22 cellular contexts compared by ENCODE assay signal in the genomic region with DNA sequence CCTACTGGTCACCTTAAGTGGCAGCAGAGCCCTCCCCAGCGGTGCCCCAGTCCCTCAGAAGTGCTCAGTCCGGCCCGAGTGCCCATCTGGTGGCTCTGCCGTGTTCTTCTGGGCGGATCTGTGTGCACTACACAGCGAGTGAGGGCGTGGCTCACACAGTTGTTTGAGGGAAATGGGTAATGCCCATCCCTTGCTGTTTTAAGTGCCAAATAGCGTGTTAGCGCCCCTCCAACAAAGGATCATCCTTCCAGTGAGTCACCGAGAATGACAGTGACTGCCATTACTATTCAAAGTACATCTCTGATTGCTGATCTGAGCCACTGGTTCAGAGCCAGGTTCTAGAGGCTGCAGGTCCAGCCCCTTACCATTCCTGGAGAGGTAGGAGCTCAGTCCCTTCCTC.
DNase-seq lines count a peak whose midpoint lies in the region; ATAC-seq and TF ChIP-seq lines count a peak whose summit lies in the region.
"Had no signal": no experiment of that assay in that cellular context is flagged by ENCODE, and none has a peak within 500 bp of the region (broad histone marks: within the 10 kb centered on the region; RNA-seq: fewer than 3 reads in every experiment).

No MANE protein-coding gene starts in this region.

- no peaks in the 10 kb centered on the region for H3K79me1 ChIP-seq in neuronal stem cell (ENCODE audit: low read depth, low read length)

- no peak overlapping the region for H3K4ac ChIP-seq in neuronal stem cell (ENCODE audit: low read length)

- H4K91ac ChIP-seq in neuronal stem cell (ENCODE audit: low read depth, low read length, poor library complexity) = no peak overlapping the region

- H2BK15ac ChIP-seq in neuronal stem cell (ENCODE audit: low read length) = no peak overlapping the region

- H3K79me2 ChIP-seq in MM.1S (ENCODE audit: low read length) = no peaks in the 10 kb centered on the region

- ATAC-seq in central memory CD8-positive, alpha-beta T cell (replicated peaks; ENCODE audit: extremely low read depth, poor library complexity, severe bottlenecking) = peak; percentile 64
- no peak for ATAC-seq in gastrocnemius medialis
- ATAC-seq: HCT116 had no signal

- H4K8ac ChIP-seq in neuronal stem cell (ENCODE audit: low read depth, low read length) = no peak overlapping the region

- TF ChIP-seq POLR2A in gastrocnemius medialis (IDR thresholded peaks at IDR 0.05) = no peak

- H3K27ac Mint-ChIP-seq in central memory CD8-positive, alpha-beta T cell (ENCODE audit: low read depth) = no peak overlapping the region
- H3K27ac Mint-ChIP-seq in activated CD4-positive, alpha-beta memory T cell treated with anti-CD3 and anti-CD28 coated beads, Interleukin-2, amount 10 ng/mL, durations not matched to agents 7 days and 5 days = no peak overlapping the region
- H3K27ac Mint-ChIP-seq: CD4-positive, alpha-beta memory T cell had no signal

- no peak overlapping the region for H3K4me3 ChIP-seq in MM.1S (ENCODE audit: low read length)
- H3K4me3 ChIP-seq in neuronal stem cell (ENCODE audit: low read length in 2 of 2) = no peak overlapping the region
- no peak overlapping the region for H3K4me3 ChIP-seq in gastrocnemius medialis
- H3K4me3 ChIP-seq: BLaER1, SJSA1 had no signal

- H3K18ac ChIP-seq in neuronal stem cell (ENCODE audit: low read length) = no peak overlapping the region

- no peak overlapping the region for H2AFZ ChIP-seq in MM.1S (ENCODE audit: low read length)
- no peak overlapping the region for H2AFZ ChIP-seq in neuronal stem cell (ENCODE audit: low read length)

- H2BK5ac ChIP-seq in neuronal stem cell (ENCODE audit: low read length) = no peak overlapping the region

- H3K23ac ChIP-seq in neuronal stem cell (ENCODE audit: low read depth, low read length, poor library complexity) = no peak overlapping the region

- no peaks in the 10 kb centered on the region for H3K36me3 Mint-ChIP-seq in central memory CD8-positive, alpha-beta T cell (ENCODE audit: insufficient read depth)
- no peaks in the 10 kb centered on the region for H3K36me3 Mint-ChIP-seq in activated CD4-positive, alpha-beta memory T cell treated with anti-CD3 and anti-CD28 coated beads, Interleukin-2, amount 10 ng/mL, durations not matched to agents 7 days and 5 days (ENCODE audit: low read depth)

- H3K9ac ChIP-seq in MM.1S (ENCODE audit: low read length) = peak overlapping the region; percentile 42
- H3K9ac ChIP-seq in neuronal stem cell (ENCODE audit: low read depth, low read length, poor library complexity) = peak overlapping the region; percentile 10
- H3K9ac ChIP-seq: BLaER1 had no signal

- peaks cover 42% of the 10 kb centered on the region for H3K4me1 ChIP-seq in MM.1S (ENCODE audit: low read length)
- peaks cover 0 to 2% of the 10 kb centered on the region in 2 donors for H3K4me1 ChIP-seq in neuronal stem cell (ENCODE audit: control insufficient read depth in 2 of 2, insufficient read depth in 1 of 2, low read depth in 1 of 2, low read length in 2 of 2)
- H3K4me1 ChIP-seq in gastrocnemius medialis = no peaks in the 10 kb centered on the region
- H3K4me1 ChIP-seq: BLaER1, SJSA1 had no signal

- DNase-seq in NCI-H146 (lab: John Stamatoyannopoulos, UW) (peak; percentile 5), NCI-H146 treated with DMSO at 0.1 percent for 48 hours (lab: John Stamatoyannopoulos, UW; ENCODE audit: unreplicated experiment) (no peak), MM.1S (peak; percentile 34), neuronal stem cell (ENCODE audit: low spot score) (no peak), gastrocnemius medialis (no peak), C1 segment of cervical spinal cord (lab: John Stamatoyannopoulos, UW) (no peak)
- DNase-seq in central memory CD8-positive, alpha-beta T cell (ENCODE audit: low spot score in 2 of 2) = no peak
- no peak for DNase-seq in activated CD4-positive, alpha-beta memory T cell treated with anti-CD3 and anti-CD28 coated beads, Interleukin-2, amount 10 ng/mL, durations not matched to agents 7 days and 5 days
- DNase-seq: ACHN; CD4-positive, alpha-beta memory T cell; DMS153; GOT3; MV-4-11; NCI-H1105 treated with DMSO at 0.1 percent for 48 hours; NCI-H187 treated with DMSO at 0.1 percent for 48 hours; NCI-H2171; NCI-H774; NK-92 treated with Interleukin-12 subunit alpha and Interleukin-12 subunit beta, amount 100 ng/mL, for 24 hours had no signal

- no peaks in the 10 kb centered on the region for H3K9me3 Mint-ChIP-seq in central memory CD8-positive, alpha-beta T cell
- H3K9me3 Mint-ChIP-seq in activated CD4-positive, alpha-beta memory T cell treated with anti-CD3 and anti-CD28 coated beads, Interleukin-2, amount 10 ng/mL, durations not matched to agents 7 days and 5 days = no peaks in the 10 kb centered on the region
- H3K9me3 Mint-ChIP-seq: CD4-positive, alpha-beta memory T cell had no signal

- H3K9me3 ChIP-seq in MM.1S (replicated peaks; ENCODE audit: insufficient read depth, low read length) (no peaks in the 10 kb centered on the region), neuronal stem cell (replicated peaks in 1 of 2; ENCODE audit: control insufficient read depth in 2 of 2, insufficient read depth in 1 of 2, low read depth in 1 of 2, low read length in 2 of 2) (no peaks in the 10 kb centered on the region), gastrocnemius medialis (no peaks in the 10 kb centered on the region)
- H3K9me3 ChIP-seq: SJSA1 had no signal

- H3K36me3 ChIP-seq in MM.1S (replicated peaks; ENCODE audit: insufficient read depth, low read length) (0 out of 2 replicates have a peak, but pooled peaks cover 3% of the 10 kb centered on the region), neuronal stem cell (replicated peaks in 1 of 2; ENCODE audit: control insufficient read depth in 2 of 2, insufficient read depth in 2 of 2, low read length in 2 of 2) (peaks cover 9 to 23% of the 10 kb centered on the region in 2 donors), gastrocnemius medialis (no peaks in the 10 kb centered on the region)

- CTCF ChIA-PET in activated CD4-positive, alpha-beta memory T cell treated with anti-CD3 and anti-CD28 coated beads, Interleukin-2, amount 10 ng/mL, durations not matched to agents 7 days and 5 days (lab: Charles Lee) = interaction anchor here (1.3 kb wide), 1 partner anchor 88 kb away, joined by 3 read pairs; no protein-coding TSS in a partner anchor

- intact Hi-C loops in gastrocnemius medialis (cut with DNase I; ENCODE audit: low total_unique reads) = no loop called here

- H3K14ac ChIP-seq in neuronal stem cell (ENCODE audit: low read length) = no peak overlapping the region

- H3K4me2 ChIP-seq in MM.1S (ENCODE audit: low read depth, low read length) (peak overlapping the region; percentile 41), neuronal stem cell (ENCODE audit: insufficient read depth, low read length, poor library complexity, severe bottlenecking) (no peak overlapping the region)
- H3K4me2 ChIP-seq: BLaER1 had no signal

- POLR2A ChIA-PET in activated CD4-positive, alpha-beta memory T cell treated with anti-CD3 and anti-CD28 coated beads, Interleukin-2, amount 10 ng/mL, durations not matched to agents 7 days and 5 days (lab: Charles Lee) = no interaction called here

- TF ChIP-seq CTCF in MM.1S (IDR thresholded peaks at IDR 0.05; ENCODE audit: low read length) = no peak
- no peak for TF ChIP-seq CTCF in gastrocnemius medialis (IDR thresholded peaks at IDR 0.05 in 4 of 5, conservative IDR thresholded peaks at IDR 0.05 in 1 of 5)

- no peaks in the 10 kb centered on the region for H3K9me2 ChIP-seq in MM.1S (replicated peaks; ENCODE audit: insufficient read depth, low read length)

- H3K27me3 ChIP-seq in MM.1S (replicated peaks; ENCODE audit: insufficient read depth, low read length) = no peaks in the 10 kb centered on the region
- H3K27me3 ChIP-seq in neuronal stem cell (ENCODE audit: control insufficient read depth in 3 of 3, insufficient read depth in 3 of 3, low read depth in 1 of 3, low read length in 3 of 3) = no peaks in the 10 kb centered on the region
- H3K27me3 ChIP-seq in gastrocnemius medialis = no peaks in the 10 kb centered on the region
- H3K27me3 ChIP-seq: BLaER1, SJSA1 had no signal

- no peak overlapping the region for H2AK5ac ChIP-seq in neuronal stem cell (ENCODE audit: low read depth, low read length)

- no peaks in the 10 kb centered on the region for H4K20me1 ChIP-seq in MM.1S (ENCODE audit: insufficient read depth, low read length)
- H4K20me1 ChIP-seq: BLaER1 had no signal

- H3K4me3 Mint-ChIP-seq in central memory CD8-positive, alpha-beta T cell = no peak overlapping the region
- no peak overlapping the region for H3K4me3 Mint-ChIP-seq in activated CD4-positive, alpha-beta memory T cell treated with anti-CD3 and anti-CD28 coated beads, Interleukin-2, amount 10 ng/mL, durations not matched to agents 7 days and 5 days
- H3K4me3 Mint-ChIP-seq: CD4-positive, alpha-beta memory T cell had no signal

- no CpG with 5 or more reads among the region's 10 CpGs for WGBS in neuronal stem cell (ENCODE audit: extremely low coverage in 2 of 2, insufficient read length in 2 of 2, insufficient replicate concordance in 1 of 2), 2 donors

- H3K4me1 Mint-ChIP-seq in central memory CD8-positive, alpha-beta T cell = no peaks in the 10 kb centered on the region
- H3K4me1 Mint-ChIP-seq in activated CD4-positive, alpha-beta memory T cell treated with anti-CD3 and anti-CD28 coated beads, Interleukin-2, amount 10 ng/mL, durations not matched to agents 7 days and 5 days = no peaks in the 10 kb centered on the region
- H3K4me1 Mint-ChIP-seq: CD4-positive, alpha-beta memory T cell had no signal

- no peak overlapping the region for H2BK12ac ChIP-seq in neuronal stem cell (ENCODE audit: low read length)

- H2BK120ac ChIP-seq in neuronal stem cell (ENCODE audit: low read depth, low read length) = no peak overlapping the region

- H3F3A ChIP-seq in MM.1S (ENCODE audit: insufficient read depth, low read length) = peaks cover 17% of the 10 kb centered on the region

- H3K27ac ChIP-seq in MM.1S (ENCODE audit: low read length) (peak overlapping the region; percentile 84), neuronal stem cell (replicated peaks; ENCODE audit: low read length) (no peak overlapping the region), gastrocnemius medialis (no peak overlapping the region)
- H3K27ac ChIP-seq: 22Rv1, BLaER1, SJSA1 had no signal

- in situ Hi-C loops in gastrocnemius medialis (cut with MboI; ENCODE audit: low sequenced_read_pairs in 4 of 4) = loop anchor here in 3 of 4 donors (10.0 to 25.0 kb wide), 3 partner anchors 91 to 328 kb away; a partner anchor contains a TSS

- H3K27me3 Mint-ChIP-seq in central memory CD8-positive, alpha-beta T cell = no peaks in the 10 kb centered on the region
- no peaks in the 10 kb centered on the region for H3K27me3 Mint-ChIP-seq in activated CD4-positive, alpha-beta memory T cell treated with anti-CD3 and anti-CD28 coated beads, Interleukin-2, amount 10 ng/mL, durations not matched to agents 7 days and 5 days
- H3K27me3 Mint-ChIP-seq: CD4-positive, alpha-beta memory T cell had no signal

Comparison
In these comparisons a context has a peak if more than half of its experiments do, and no peak if none do; other contexts are left out.
1. DNase-seq: peak in NCI-H146 (single experiment) and MM.1S (single experiment); none in NCI-H146 treated with DMSO at 0.1 percent for 48 hours (single experiment), central memory CD8-positive, alpha-beta T cell (0 of 2), neuronal stem cell (single experiment), gastrocnemius medialis (0 of 2), activated CD4-positive, alpha-beta memory T cell treated with anti-CD3 and anti-CD28 coated beads, Interleukin-2, amount 10 ng/mL, durations not matched to agents 7 days and 5 days (single experiment) and C1 segment of cervical spinal cord (0 of 14).